In genomic region chr22:38950527-38951111, GRCh38 we compare ENCODE assay signal across 13 cellular contexts. TPM values are rescaled to one million over a fixed set of nuclear protein-coding genes. Genes with fewer than 3 reads are reported as not detected.
DNase-seq lines count a peak whose midpoint lies in the region; ATAC-seq, FAIRE-seq and TF ChIP-seq lines count a peak whose summit lies in the region.
"Had no signal": no experiment of that assay in that cellular context is flagged by ENCODE, and none has a peak within 500 bp of the region (broad histone marks: within the 10 kb centered on the region; RNA-seq: fewer than 3 reads in every experiment).

No MANE protein-coding gene starts in this region.

- TF ChIP-seq CTCF in colonic mucosa (IDR thresholded peaks at IDR 0.05) (no peak), lower lobe of right lung (IDR thresholded peaks at IDR 0.05) (no peak), uterus (IDR thresholded peaks at IDR 0.05) (no peak)

- H3K4me1 ChIP-seq in colonic mucosa: no peaks in the 10 kb centered on the region
- H3K4me1 ChIP-seq in lower lobe of right lung: peaks cover 18% of the 10 kb centered on the region
- no peaks in the 10 kb centered on the region for H3K4me1 ChIP-seq in uterus

- ATAC-seq in lower lobe of right lung (no peak), HG02759 (IDR thresholded peaks at IDR 0.05; ENCODE audit: unreplicated experiment) (no peak)

- H3K9ac ChIP-seq in colonic mucosa (ENCODE audit: low read depth in 2 of 2, low read length in 2 of 2): peak overlapping the region in 1 of 2 donors; percentile 47

- TF ChIP-seq POLR2A in uterus (IDR thresholded peaks at IDR 0.05): no peak

- H3K4me3 ChIP-seq in colonic mucosa (no peak overlapping the region), lower lobe of right lung (no peak overlapping the region), uterus (no peak overlapping the region)

- H3K36me3 ChIP-seq in colonic mucosa (no peaks in the 10 kb centered on the region), lower lobe of right lung (no peaks in the 10 kb centered on the region), uterus (no peaks in the 10 kb centered on the region)

- intact Hi-C loops in colonic mucosa (cut with DNase I) (no loop called here), lower lobe of right lung (cut with DNase I) (loop anchor here (10.0 kb wide), 1 partner anchor 54 kb away; no protein-coding TSS in a partner anchor), uterus (cut with DNase I; ENCODE audit: low total_unique reads) (no loop called here)

- FAIRE-seq in urothelium cell line (lab: Jason Lieb, UNC): peak; percentile 32

- DNase-seq in activated effector memory CD4-positive, alpha-beta T cell treated with anti-CD3 and anti-CD28 coated beads, Interleukin-2, amount 50 U/mL, for 16 hours: peak; percentile 57
- DNase-seq in activated effector memory CD4-positive, alpha-beta T cell treated with Interleukin-2 at 50 U/mL for 16 hours: no peak
- DNase-seq in colonic mucosa (no peak), lower lobe of right lung (peak; percentile 35), urothelium cell line (ENCODE audit: low spot score) (no peak), NCI-H2081 treated with DMSO at 0.1 percent for 48 hours (lab: John Stamatoyannopoulos, UW) (no peak), uterus (no peak)
- DNase-seq: 8988T, Caco-2, HCEC 1CT, NCI-H146 had no signal

- H3K27me3 ChIP-seq in colonic mucosa (no peaks in the 10 kb centered on the region), lower lobe of right lung (ENCODE audit: low read depth) (peaks cover 3% of the 10 kb centered on the region), uterus (no peaks in the 10 kb centered on the region)

- peak overlapping the region; percentile 28 for H3K27ac ChIP-seq in colonic mucosa
- no peak overlapping the region for H3K27ac ChIP-seq in lower lobe of right lung
- H3K27ac ChIP-seq in uterus: no peak overlapping the region

- H3K9me3 ChIP-seq in colonic mucosa (no peaks in the 10 kb centered on the region), lower lobe of right lung (no peaks in the 10 kb centered on the region), uterus (no peaks in the 10 kb centered on the region)
- H3K9me3 ChIP-seq: Caco-2 had no signal

RNA-seq across cellular contexts. Expression of gene APOBEC3A, which starts 6.8 kb away (rescaled TPM):
- total RNA-seq in colonic mucosa (1 to 10 TPM in 1 of 2 donors, not detected in 1; 1.4 TPM), lower lobe of right lung (14.2 TPM), uterus (not detected)
- total RNA-seq: Caco-2, HT-29 had no signal

RNA-seq across cellular contexts. Expression of gene APOBEC3B, which starts 31.5 kb away (rescaled TPM):
- total RNA-seq in colonic mucosa (10 to 100 TPM in 1 of 2 donors, 1 to 10 TPM in 1; 9.3 to 18.9 TPM), lower lobe of right lung (1.0 TPM), uterus (1 to 10 TPM in 2 of 4 donors, not detected in 2; 1.2 to 1.5 TPM)

Comparison
In these comparisons a context has a peak if more than half of its experiments do, and no peak if none do; other contexts are left out.
1. DNase-seq: peak in activated effector memory CD4-positive, alpha-beta T cell treated with anti-CD3 and anti-CD28 coated beads, Interleukin-2, amount 50 U/mL, for 16 hours (single experiment) and lower lobe of right lung (single experiment); none in activated effector memory CD4-positive, alpha-beta T cell treated with Interleukin-2 at 50 U/mL for 16 hours (single experiment), colonic mucosa (single experiment), urothelium cell line (single experiment), NCI-H2081 treated with DMSO at 0.1 percent for 48 hours (single experiment) and uterus (0 of 2).